27 cellular contexts compared by ENCODE assay signal in genomic region chr3:78687520-78687919, GRCh38.
"Had no signal": no experiment of that assay in that cellular context is flagged by ENCODE, and none has a peak within 500 bp of the region (broad histone marks: within the 10 kb centered on the region; RNA-seq: fewer than 3 reads in every experiment).

No MANE protein-coding gene starts in this region.

- DNase-seq: colonic mucosa; cortex of kidney; dermis blood vessel endothelial cell; dorsolateral prefrontal cortex; effector CD4-positive, alpha-beta T cell; effector CD8-positive, alpha-beta T cell; effector memory CD4-positive, alpha-beta T cell; effector memory CD8-positive, alpha-beta T cell; endodermal cell; erythroblast; esophagus squamous epithelium; foreskin fibroblast; foreskin keratinocyte; foreskin melanocyte; gastrocnemius medialis; glutamatergic neuron; head of caudate nucleus; heart left ventricle; heart right ventricle had no signal

- FAIRE-seq: endometrium, endothelial cell of umbilical vein, frontal cortex had no signal

- ATAC-seq: effector memory CD8-positive, alpha-beta T cell; esophagus mucosa; foreskin keratinocyte; gastrocnemius medialis; gastroesophageal sphincter; heart left ventricle; heart right ventricle had no signal

- H3K4me1 ChIP-seq: colonic mucosa, esophagus muscularis mucosa, esophagus squamous epithelium, foreskin keratinocyte, gastrocnemius medialis, gastroesophageal sphincter, heart left ventricle, heart right ventricle had no signal

- H3K27ac ChIP-seq: colonic mucosa, coronary artery, epithelial cell of prostate, esophagus muscularis mucosa, esophagus squamous epithelium, foreskin keratinocyte, gastrocnemius medialis, gastroesophageal sphincter, heart left ventricle, heart right ventricle had no signal

- H3K9me3 ChIP-seq: colonic mucosa, esophagus muscularis mucosa, esophagus squamous epithelium, gastrocnemius medialis, gastroesophageal sphincter had no signal

- H3K4me3 ChIP-seq: colonic mucosa, coronary artery, dorsolateral prefrontal cortex, esophagus muscularis mucosa, esophagus squamous epithelium, gastrocnemius medialis, gastroesophageal sphincter, heart left ventricle, heart right ventricle had no signal

- H3K36me3 ChIP-seq: colonic mucosa, esophagus muscularis mucosa, gastrocnemius medialis, gastroesophageal sphincter had no signal

- H3K27me3 ChIP-seq: colonic mucosa, dorsolateral prefrontal cortex, esophagus muscularis mucosa, esophagus squamous epithelium, foreskin keratinocyte, gastrocnemius medialis, gastroesophageal sphincter, heart left ventricle, heart right ventricle had no signal
